Comparison of ENCODE assay signal across 11 cellular contexts in the genomic region with DNA sequence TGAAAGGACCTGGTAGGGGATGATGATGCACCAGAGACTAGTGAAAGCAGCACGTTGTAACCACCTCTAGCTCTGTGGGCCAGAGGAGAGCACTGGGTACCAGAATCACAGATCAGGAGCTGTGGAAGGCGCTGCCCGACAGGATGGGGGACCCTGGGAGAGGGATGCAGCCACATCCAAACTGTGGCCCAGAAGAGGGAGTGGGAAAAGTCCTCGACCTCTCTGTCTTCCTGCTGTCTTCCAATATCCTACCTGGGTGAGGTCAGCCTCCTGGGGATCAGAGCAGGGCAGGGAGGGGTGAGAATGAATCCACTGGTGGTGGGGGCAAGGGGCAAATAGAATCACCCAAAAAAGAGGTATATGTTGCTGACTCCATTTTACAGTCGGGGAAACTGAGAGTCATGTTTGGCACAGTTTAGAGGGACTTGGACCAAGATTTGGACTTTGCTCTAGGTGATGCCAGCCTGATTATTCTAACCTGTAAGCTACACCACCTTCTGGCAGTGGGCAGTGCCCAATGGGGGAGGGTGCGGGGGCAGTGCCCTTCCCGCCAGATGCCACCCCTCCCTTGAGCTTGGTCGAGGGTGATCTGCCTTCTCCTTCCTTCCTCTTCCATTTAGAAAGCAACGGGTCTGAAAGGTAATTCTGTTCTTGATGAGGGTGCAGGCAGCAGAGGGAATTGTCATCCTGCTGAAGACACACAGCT.
DNase-seq lines count a peak whose midpoint lies in the region; ATAC-seq and TF ChIP-seq lines count a peak whose summit lies in the region.
"Had no signal": no experiment of that assay in that cellular context is flagged by ENCODE, and none has a peak within 500 bp of the region (broad histone marks: within the 10 kb centered on the region; RNA-seq: fewer than 3 reads in every experiment).

No MANE protein-coding gene starts in this region.

- no peaks in the 10 kb centered on the region for H3K9me3 ChIP-seq in breast epithelium
- H3K9me3 ChIP-seq in mucosa of descending colon = no peaks in the 10 kb centered on the region
- H3K9me3 ChIP-seq in tibial nerve = no peaks in the 10 kb centered on the region

- no peaks in the 10 kb centered on the region for H3K27me3 Mint-ChIP-seq in activated CD8-positive, alpha-beta memory T cell treated with anti-CD3 and anti-CD28 coated beads, Interleukin-2, amount 10 ng/mL, durations not matched to agents 7 days and 5 days

- H3K4me1 ChIP-seq in breast epithelium (peaks cover 12 to 26% of the 10 kb centered on the region in 2 donors), mucosa of descending colon (ENCODE audit: low read depth) (no peaks in the 10 kb centered on the region), tibial nerve (peaks cover 0 to 70% (median 35%) of the 10 kb centered on the region in 4 donors)

- DNase-seq in activated CD8-positive, alpha-beta memory T cell treated with anti-CD3 and anti-CD28 coated beads, Interleukin-2, amount 50 U/mL, for 48 hours = peak; percentile 51
- DNase-seq in activated CD8-positive, alpha-beta memory T cell treated with anti-CD3 and anti-CD28 coated beads, Interleukin-2, amount 10 ng/mL, durations not matched to agents 7 days and 5 days = no peak
- DNase-seq in breast epithelium (ENCODE audit: low spot score in 2 of 2) (no peak), mucosa of descending colon (no peak), tibial nerve (ENCODE audit: low spot score in 2 of 2) (no peak), middle frontal gyrus (ENCODE audit: extremely low spot score, low spot score) (no peak), NCI-H510A treated with DMSO at 0.1 percent for 48 hours (lab: John Stamatoyannopoulos, UW) (no peak), SKM-1 treated with dmso at 0.1 percent for 144 hours (lab: John Stamatoyannopoulos, UW; ENCODE audit: unreplicated experiment) (no peak)
- DNase-seq: activated CD4-positive, alpha-beta T cell treated with anti-CD3 and anti-CD28 coated beads for 48 hours; EL; NCI-H2107 had no signal

- TF ChIP-seq POLR2A in breast epithelium (IDR thresholded peaks at IDR 0.05) (no peak), tibial nerve (IDR thresholded peaks at IDR 0.05) (no peak)

- no peak for TF ChIP-seq EP300 in tibial nerve (IDR thresholded peaks at IDR 0.05)

- H3K36me3 ChIP-seq in breast epithelium (no peaks in the 10 kb centered on the region), mucosa of descending colon (ENCODE audit: low read depth) (no peaks in the 10 kb centered on the region), tibial nerve (no peaks in the 10 kb centered on the region)

- no peaks in the 10 kb centered on the region for H3K36me3 Mint-ChIP-seq in activated CD8-positive, alpha-beta memory T cell treated with anti-CD3 and anti-CD28 coated beads, Interleukin-2, amount 10 ng/mL, durations not matched to agents 7 days and 5 days

- intact Hi-C loops in breast epithelium (cut with DNase I; ENCODE audit: low total_unique reads) = no loop called here
- intact Hi-C loops in mucosa of descending colon (cut with DNase I, micrococcal nuclease) = no loop called here

- TF ChIP-seq CTCF in breast epithelium (IDR thresholded peaks at IDR 0.05) = no peak
- TF ChIP-seq CTCF in mucosa of descending colon (IDR thresholded peaks at IDR 0.05) = no peak
- TF ChIP-seq CTCF in tibial nerve (IDR thresholded peaks at IDR 0.05) = no peak

- H3K4me3 ChIP-seq in breast epithelium = no peak overlapping the region
- H3K4me3 ChIP-seq in mucosa of descending colon = no peak overlapping the region
- no peak overlapping the region for H3K4me3 ChIP-seq in tibial nerve

- H3K27ac Mint-ChIP-seq in activated CD8-positive, alpha-beta memory T cell treated with anti-CD3 and anti-CD28 coated beads, Interleukin-2, amount 10 ng/mL, durations not matched to agents 7 days and 5 days = no peak overlapping the region

- CTCF ChIA-PET in activated CD8-positive, alpha-beta memory T cell treated with anti-CD3 and anti-CD28 coated beads, Interleukin-2, amount 10 ng/mL, durations not matched to agents 7 days and 5 days (lab: Charles Lee) = no interaction called here

- peaks cover 30% of the 10 kb centered on the region for H3K4me1 Mint-ChIP-seq in activated CD8-positive, alpha-beta memory T cell treated with anti-CD3 and anti-CD28 coated beads, Interleukin-2, amount 10 ng/mL, durations not matched to agents 7 days and 5 days

- 70 to 79% methylated on average over 9 of the region's 9 CpGs for WGBS in tibial nerve, 2 donors

- H3K9me3 Mint-ChIP-seq in activated CD8-positive, alpha-beta memory T cell treated with anti-CD3 and anti-CD28 coated beads, Interleukin-2, amount 10 ng/mL, durations not matched to agents 7 days and 5 days (ENCODE audit: low read depth) = no peaks in the 10 kb centered on the region

- H3K27ac ChIP-seq in breast epithelium (peak overlapping the region; percentile 89 to 94), tibial nerve (peak overlapping the region in 3 of 4 donors; percentile 65 to 78 (median 70))

- H3K27me3 ChIP-seq in breast epithelium (no peaks in the 10 kb centered on the region), tibial nerve (no peaks in the 10 kb centered on the region)

- H3K4me3 Mint-ChIP-seq in activated CD8-positive, alpha-beta memory T cell treated with anti-CD3 and anti-CD28 coated beads, Interleukin-2, amount 10 ng/mL, durations not matched to agents 7 days and 5 days = no peak overlapping the region

- ATAC-seq in activated CD8-positive, alpha-beta memory T cell treated with anti-CD3 and anti-CD28 coated beads, Interleukin-2, amount 10 ng/mL, durations not matched to agents 7 days and 5 days = no peak
- peak; percentile 46 for ATAC-seq in mucosa of descending colon
